In the genomic region with DNA sequence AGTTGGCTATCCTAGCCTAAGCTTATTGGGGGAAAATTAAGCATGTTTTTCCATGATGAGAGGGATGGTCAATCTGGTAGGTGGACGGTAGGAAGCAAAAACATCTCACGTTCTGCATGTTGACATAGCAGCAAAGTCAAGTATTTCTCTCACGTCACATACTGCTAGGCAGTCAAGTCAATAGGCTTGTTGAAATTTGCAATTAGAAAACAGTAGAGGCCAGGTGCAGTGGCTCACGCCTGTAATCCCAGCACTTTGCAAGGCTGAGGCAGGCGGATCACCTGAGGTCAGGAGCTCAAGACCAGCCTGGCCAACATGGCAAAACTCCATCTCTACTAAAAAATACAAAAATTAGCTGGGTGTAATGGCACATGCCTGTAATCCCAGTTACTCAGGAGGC, we compare ENCODE assay signal across 11 cellular contexts. TPM values are rescaled to one million over a fixed set of nuclear protein-coding genes. Genes with fewer than 3 reads are reported as not detected.
"Had no signal": no experiment of that assay in that cellular context is flagged by ENCODE, and none has a peak within 500 bp of the region (broad histone marks: within the 10 kb centered on the region; RNA-seq: fewer than 3 reads in every experiment).

No MANE protein-coding gene starts in this region.

RNA-seq across cellular contexts. Expression of a gene that starts 14.9 kb away (rescaled TPM):
- total RNA-seq: activated B cell treated with CpG ODN at 0.5 μM for 24 hours; activated CD4-positive, alpha-beta memory T cell treated with anti-CD3 and anti-CD28 coated beads for 36 hours; activated CD4-positive, alpha-beta T cell treated with anti-CD3 and anti-CD28 coated beads, Interleukin-2, amount 10 ng/mL, durations not matched to agents 24 days and 14 days; activated CD8-positive, alpha-beta memory T cell treated with anti-CD3 and anti-CD28 coated beads for 36 hours; activated CD8-positive, alpha-beta T cell treated with anti-CD3 and anti-CD28 coated beads for 36 hours; activated naive CD4-positive, alpha-beta T cell treated with anti-CD3 and anti-CD28 coated beads for 36 hours; activated naive CD4-positive, alpha-beta T cell treated with anti-CD3 and anti-CD28 coated beads, Interleukin-2, amount 50 U/mL, for 72 hours; activated naive CD8-positive, alpha-beta T cell treated with anti-CD3 and anti-CD28 coated beads for 36 hours; activated T-cell treated with anti-CD3 and anti-CD28 coated beads, Interleukin-2, amount 50 U/mL, for 72 hours; activated T-helper 1 cell treated with anti-CD3 and anti-CD28 coated beads, Interleukin-12 subunit alpha, Interleukin-12 subunit beta, Interleukin-2, Interleukin-4 antibody, amounts not matched to agents 30 ng/mL and 10 ng/mL and 1 ng/mL, durations not matched to agents 14 hours and 24 hours and 36 hours; activated T-helper 17 cell treated with anti-CD3 and anti-CD28 coated beads, Interleukin-2, amount 50 U/mL, for 72 hours had no signal
